ENCODE assay signal across 1 cellular context in the genomic region with DNA sequence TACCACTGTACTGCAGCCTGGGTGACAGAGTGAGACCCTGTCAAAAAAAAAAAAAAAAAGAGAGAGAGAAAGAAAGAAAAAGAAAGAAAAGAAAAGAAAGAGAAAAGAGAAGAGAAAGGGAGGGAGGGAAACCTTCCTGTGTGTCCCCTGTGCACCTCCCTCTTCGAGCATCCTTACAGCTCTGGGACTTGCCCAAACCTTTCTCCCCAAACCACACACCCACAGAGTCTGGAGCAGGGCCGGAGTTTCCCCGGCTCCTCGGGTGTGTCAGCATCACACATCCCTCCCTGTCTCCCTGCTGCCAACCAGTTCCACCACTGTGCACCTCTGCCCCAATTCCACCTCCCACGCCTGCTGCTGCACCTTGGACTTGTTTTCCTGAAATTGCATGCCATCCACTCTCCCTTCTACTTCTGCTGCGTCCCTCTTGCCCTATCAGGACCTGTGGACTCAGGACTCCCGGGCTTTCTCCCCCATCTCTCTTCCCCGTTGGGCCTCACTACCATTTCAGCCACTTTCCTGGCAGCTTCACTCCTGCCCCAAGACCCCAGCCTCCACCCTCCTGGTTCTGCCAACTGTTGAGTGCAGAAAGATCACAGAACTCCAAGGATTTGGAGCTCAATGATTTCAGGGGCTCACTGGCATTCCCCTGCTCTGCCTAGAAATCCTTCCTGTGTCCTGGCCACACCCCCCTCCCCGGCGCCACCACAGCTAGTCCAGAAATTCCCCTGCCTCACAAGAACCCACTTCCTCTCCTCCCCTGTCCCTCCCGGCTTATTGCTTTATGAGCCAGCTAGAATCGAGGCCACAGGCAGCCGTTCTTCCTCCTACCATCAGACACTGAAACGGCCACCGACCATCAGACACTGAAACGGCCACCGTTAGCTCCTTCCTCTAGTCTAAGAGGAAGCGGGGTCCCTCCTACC.
TF ChIP-seq lines count a peak whose summit lies in the region.

No MANE protein-coding gene starts in this region.

TF ChIP-seq in HepG2, 621 proteins besides CTCF, POLR2A, EP300 and RAD21 (continued from another document and continues in another):
- TF ChIP-seq, protein P1, sequence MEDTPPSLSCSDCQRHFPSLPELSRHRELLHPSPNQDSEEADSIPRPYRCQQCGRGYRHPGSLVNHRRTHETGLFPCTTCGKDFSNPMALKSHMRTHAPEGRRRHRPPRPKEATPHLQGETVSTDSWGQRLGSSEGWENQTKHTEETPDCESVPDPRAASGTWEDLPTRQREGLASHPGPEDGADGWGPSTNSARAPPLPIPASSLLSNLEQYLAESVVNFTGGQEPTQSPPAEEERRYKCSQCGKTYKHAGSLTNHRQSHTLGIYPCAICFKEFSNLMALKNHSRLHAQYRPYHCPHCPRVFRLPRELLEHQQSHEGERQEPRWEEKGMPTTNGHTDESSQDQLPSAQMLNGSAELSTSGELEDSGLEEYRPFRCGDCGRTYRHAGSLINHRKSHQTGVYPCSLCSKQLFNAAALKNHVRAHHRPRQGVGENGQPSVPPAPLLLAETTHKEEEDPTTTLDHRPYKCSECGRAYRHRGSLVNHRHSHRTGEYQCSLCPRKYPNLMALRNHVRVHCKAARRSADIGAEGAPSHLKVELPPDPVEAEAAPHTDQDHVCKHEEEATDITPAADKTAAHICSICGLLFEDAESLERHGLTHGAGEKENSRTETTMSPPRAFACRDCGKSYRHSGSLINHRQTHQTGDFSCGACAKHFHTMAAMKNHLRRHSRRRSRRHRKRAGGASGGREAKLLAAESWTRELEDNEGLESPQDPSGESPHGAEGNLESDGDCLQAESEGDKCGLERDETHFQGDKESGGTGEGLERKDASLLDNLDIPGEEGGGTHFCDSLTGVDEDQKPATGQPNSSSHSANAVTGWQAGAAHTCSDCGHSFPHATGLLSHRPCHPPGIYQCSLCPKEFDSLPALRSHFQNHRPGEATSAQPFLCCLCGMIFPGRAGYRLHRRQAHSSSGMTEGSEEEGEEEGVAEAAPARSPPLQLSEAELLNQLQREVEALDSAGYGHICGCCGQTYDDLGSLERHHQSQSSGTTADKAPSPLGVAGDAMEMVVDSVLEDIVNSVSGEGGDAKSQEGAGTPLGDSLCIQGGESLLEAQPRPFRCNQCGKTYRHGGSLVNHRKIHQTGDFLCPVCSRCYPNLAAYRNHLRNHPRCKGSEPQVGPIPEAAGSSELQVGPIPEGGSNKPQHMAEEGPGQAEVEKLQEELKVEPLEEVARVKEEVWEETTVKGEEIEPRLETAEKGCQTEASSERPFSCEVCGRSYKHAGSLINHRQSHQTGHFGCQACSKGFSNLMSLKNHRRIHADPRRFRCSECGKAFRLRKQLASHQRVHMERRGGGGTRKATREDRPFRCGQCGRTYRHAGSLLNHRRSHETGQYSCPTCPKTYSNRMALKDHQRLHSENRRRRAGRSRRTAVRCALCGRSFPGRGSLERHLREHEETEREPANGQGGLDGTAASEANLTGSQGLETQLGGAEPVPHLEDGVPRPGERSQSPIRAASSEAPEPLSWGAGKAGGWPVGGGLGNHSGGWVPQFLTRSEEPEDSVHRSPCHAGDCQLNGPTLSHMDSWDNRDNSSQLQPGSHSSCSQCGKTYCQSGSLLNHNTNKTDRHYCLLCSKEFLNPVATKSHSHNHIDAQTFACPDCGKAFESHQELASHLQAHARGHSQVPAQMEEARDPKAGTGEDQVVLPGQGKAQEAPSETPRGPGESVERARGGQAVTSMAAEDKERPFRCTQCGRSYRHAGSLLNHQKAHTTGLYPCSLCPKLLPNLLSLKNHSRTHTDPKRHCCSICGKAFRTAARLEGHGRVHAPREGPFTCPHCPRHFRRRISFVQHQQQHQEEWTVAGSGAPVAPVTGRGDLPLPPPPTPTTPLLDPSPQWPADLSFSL (CRISPR knock-in tag; IDR thresholded peaks at IDR 0.05) = no peak
- peak; percentile 47 for TF ChIP-seq ZNF629 (CRISPR knock-in tag; conservative IDR thresholded peaks at IDR 0.05)
- TF ChIP-seq ZNF274 (CRISPR knock-in tag; IDR thresholded peaks at IDR 0.05) = peak; percentile 79
- no peak for TF ChIP-seq ZNF562 (CRISPR knock-in tag; IDR thresholded peaks at IDR 0.05; ENCODE audit: borderline replicate concordance)
- TF ChIP-seq, protein P2, sequence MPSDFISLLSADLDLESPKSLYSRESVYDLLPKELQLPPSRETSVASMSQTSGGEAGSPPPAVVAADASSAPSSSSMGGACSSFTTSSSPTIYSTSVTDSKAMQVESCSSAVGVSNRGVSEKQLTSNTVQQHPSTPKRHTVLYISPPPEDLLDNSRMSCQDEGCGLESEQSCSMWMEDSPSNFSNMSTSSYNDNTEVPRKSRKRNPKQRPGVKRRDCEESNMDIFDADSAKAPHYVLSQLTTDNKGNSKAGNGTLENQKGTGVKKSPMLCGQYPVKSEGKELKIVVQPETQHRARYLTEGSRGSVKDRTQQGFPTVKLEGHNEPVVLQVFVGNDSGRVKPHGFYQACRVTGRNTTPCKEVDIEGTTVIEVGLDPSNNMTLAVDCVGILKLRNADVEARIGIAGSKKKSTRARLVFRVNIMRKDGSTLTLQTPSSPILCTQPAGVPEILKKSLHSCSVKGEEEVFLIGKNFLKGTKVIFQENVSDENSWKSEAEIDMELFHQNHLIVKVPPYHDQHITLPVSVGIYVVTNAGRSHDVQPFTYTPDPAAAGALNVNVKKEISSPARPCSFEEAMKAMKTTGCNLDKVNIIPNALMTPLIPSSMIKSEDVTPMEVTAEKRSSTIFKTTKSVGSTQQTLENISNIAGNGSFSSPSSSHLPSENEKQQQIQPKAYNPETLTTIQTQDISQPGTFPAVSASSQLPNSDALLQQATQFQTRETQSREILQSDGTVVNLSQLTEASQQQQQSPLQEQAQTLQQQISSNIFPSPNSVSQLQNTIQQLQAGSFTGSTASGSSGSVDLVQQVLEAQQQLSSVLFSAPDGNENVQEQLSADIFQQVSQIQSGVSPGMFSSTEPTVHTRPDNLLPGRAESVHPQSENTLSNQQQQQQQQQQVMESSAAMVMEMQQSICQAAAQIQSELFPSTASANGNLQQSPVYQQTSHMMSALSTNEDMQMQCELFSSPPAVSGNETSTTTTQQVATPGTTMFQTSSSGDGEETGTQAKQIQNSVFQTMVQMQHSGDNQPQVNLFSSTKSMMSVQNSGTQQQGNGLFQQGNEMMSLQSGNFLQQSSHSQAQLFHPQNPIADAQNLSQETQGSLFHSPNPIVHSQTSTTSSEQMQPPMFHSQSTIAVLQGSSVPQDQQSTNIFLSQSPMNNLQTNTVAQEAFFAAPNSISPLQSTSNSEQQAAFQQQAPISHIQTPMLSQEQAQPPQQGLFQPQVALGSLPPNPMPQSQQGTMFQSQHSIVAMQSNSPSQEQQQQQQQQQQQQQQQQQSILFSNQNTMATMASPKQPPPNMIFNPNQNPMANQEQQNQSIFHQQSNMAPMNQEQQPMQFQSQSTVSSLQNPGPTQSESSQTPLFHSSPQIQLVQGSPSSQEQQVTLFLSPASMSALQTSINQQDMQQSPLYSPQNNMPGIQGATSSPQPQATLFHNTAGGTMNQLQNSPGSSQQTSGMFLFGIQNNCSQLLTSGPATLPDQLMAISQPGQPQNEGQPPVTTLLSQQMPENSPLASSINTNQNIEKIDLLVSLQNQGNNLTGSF (CRISPR knock-in tag; IDR thresholded peaks at IDR 0.05) = 0 out of 2 replicates have a peak, but pooled peaks have one; percentile 49
- TF ChIP-seq, protein P3, sequence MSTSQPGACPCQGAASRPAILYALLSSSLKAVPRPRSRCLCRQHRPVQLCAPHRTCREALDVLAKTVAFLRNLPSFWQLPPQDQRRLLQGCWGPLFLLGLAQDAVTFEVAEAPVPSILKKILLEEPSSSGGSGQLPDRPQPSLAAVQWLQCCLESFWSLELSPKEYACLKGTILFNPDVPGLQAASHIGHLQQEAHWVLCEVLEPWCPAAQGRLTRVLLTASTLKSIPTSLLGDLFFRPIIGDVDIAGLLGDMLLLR (CRISPR knock-in tag; IDR thresholded peaks at IDR 0.05) = no peak
- TF ChIP-seq, protein P4, sequence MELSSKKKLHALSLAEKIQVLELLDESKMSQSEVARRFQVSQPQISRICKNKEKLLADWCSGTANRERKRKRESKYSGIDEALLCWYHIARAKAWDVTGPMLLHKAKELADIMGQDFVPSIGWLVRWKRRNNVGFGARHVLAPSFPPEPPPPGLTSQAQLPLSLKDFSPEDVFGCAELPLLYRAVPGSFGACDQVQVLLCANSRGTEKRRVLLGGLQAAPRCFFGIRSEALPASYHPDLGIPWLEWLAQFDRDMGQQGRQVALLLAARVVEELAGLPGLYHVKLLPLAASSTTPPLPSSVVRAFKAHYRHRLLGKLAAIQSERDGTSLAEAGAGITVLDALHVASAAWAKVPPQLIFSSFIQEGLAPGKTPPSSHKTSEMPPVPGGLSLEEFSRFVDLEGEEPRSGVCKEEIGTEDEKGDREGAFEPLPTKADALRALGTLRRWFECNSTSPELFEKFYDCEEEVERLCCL (CRISPR knock-in tag; IDR thresholded peaks at IDR 0.05; ENCODE audit: borderline replicate concordance) = peak; percentile 77; the same call in 1 of the 2 replicates
- TF ChIP-seq NFE2L1 (CRISPR knock-in tag; IDR thresholded peaks at IDR 0.05; ENCODE audit: borderline replicate concordance) = no peak
- peak; percentile 43; the same call in 1 of the 2 replicates for TF ChIP-seq ZNF121 (CRISPR knock-in tag; IDR thresholded peaks at IDR 0.05)
- TF ChIP-seq ZNF337 (CRISPR knock-in tag; IDR thresholded peaks at IDR 0.05; ENCODE audit: borderline replicate concordance, low read depth) = peak; percentile 71; the same call in 1 of the 2 replicates
- no peak for TF ChIP-seq ZNF644 (CRISPR knock-in tag; IDR thresholded peaks at IDR 0.05; ENCODE audit: low read depth)
- no peak for TF ChIP-seq SRF (IDR thresholded peaks at IDR 0.05; ENCODE audit: low read depth, low read length)
- TF ChIP-seq ZNF790 (CRISPR knock-in tag; IDR thresholded peaks at IDR 0.05; ENCODE audit: borderline replicate concordance) = no peak; the same call in 1 of the 2 replicates
- TF ChIP-seq MAFF (IDR thresholded peaks at IDR 0.05; ENCODE audit: low read depth, low read length) = no peak
- TF ChIP-seq, protein P5, sequence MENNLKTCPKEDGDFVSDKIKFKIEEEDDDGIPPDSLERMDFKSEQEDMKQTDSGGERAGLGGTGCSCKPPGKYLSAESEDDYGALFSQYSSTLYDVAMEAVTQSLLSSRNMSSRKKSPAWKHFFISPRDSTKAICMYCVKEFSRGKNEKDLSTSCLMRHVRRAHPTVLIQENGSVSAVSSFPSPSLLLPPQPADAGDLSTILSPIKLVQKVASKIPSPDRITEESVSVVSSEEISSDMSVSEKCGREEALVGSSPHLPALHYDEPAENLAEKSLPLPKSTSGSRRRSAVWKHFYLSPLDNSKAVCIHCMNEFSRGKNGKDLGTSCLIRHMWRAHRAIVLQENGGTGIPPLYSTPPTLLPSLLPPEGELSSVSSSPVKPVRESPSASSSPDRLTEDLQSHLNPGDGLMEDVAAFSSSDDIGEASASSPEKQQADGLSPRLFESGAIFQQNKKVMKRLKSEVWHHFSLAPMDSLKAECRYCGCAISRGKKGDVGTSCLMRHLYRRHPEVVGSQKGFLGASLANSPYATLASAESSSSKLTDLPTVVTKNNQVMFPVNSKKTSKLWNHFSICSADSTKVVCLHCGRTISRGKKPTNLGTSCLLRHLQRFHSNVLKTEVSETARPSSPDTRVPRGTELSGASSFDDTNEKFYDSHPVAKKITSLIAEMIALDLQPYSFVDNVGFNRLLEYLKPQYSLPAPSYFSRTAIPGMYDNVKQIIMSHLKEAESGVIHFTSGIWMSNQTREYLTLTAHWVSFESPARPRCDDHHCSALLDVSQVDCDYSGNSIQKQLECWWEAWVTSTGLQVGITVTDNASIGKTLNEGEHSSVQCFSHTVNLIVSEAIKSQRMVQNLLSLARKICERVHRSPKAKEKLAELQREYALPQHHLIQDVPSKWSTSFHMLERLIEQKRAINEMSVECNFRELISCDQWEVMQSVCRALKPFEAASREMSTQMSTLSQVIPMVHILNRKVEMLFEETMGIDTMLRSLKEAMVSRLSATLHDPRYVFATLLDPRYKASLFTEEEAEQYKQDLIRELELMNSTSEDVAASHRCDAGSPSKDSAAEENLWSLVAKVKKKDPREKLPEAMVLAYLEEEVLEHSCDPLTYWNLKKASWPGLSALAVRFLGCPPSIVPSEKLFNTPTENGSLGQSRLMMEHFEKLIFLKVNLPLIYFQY (CRISPR knock-in tag; IDR thresholded peaks at IDR 0.05; ENCODE audit: borderline replicate concordance) = 0 out of 2 replicates have a peak, but pooled peaks have one; percentile 35
- TF ChIP-seq, protein P6, sequence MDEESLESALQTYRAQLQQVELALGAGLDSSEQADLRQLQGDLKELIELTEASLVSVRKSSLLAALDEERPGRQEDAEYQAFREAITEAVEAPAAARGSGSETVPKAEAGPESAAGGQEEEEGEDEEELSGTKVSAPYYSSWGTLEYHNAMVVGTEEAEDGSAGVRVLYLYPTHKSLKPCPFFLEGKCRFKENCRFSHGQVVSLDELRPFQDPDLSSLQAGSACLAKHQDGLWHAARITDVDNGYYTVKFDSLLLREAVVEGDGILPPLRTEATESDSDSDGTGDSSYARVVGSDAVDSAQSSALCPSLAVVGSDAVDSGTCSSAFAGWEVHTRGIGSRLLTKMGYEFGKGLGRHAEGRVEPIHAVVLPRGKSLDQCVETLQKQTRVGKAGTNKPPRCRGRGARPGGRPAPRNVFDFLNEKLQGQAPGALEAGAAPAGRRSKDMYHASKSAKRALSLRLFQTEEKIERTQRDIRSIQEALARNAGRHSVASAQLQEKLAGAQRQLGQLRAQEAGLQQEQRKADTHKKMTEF (CRISPR knock-in tag; IDR thresholded peaks at IDR 0.05) = peak; percentile 77
- TF ChIP-seq, protein P7, sequence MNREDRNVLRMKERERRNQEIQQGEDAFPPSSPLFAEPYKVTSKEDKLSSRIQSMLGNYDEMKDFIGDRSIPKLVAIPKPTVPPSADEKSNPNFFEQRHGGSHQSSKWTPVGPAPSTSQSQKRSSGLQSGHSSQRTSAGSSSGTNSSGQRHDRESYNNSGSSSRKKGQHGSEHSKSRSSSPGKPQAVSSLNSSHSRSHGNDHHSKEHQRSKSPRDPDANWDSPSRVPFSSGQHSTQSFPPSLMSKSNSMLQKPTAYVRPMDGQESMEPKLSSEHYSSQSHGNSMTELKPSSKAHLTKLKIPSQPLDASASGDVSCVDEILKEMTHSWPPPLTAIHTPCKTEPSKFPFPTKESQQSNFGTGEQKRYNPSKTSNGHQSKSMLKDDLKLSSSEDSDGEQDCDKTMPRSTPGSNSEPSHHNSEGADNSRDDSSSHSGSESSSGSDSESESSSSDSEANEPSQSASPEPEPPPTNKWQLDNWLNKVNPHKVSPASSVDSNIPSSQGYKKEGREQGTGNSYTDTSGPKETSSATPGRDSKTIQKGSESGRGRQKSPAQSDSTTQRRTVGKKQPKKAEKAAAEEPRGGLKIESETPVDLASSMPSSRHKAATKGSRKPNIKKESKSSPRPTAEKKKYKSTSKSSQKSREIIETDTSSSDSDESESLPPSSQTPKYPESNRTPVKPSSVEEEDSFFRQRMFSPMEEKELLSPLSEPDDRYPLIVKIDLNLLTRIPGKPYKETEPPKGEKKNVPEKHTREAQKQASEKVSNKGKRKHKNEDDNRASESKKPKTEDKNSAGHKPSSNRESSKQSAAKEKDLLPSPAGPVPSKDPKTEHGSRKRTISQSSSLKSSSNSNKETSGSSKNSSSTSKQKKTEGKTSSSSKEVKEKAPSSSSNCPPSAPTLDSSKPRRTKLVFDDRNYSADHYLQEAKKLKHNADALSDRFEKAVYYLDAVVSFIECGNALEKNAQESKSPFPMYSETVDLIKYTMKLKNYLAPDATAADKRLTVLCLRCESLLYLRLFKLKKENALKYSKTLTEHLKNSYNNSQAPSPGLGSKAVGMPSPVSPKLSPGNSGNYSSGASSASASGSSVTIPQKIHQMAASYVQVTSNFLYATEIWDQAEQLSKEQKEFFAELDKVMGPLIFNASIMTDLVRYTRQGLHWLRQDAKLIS (CRISPR knock-in tag; IDR thresholded peaks at IDR 0.05) = no peak
- TF ChIP-seq ZSCAN12 (CRISPR knock-in tag; IDR thresholded peaks at IDR 0.05) = no peak
- TF ChIP-seq SMYD3 (CRISPR knock-in tag; IDR thresholded peaks at IDR 0.05) = 0 out of 2 replicates have a peak, but pooled peaks have one; percentile 70
